21 cellular contexts compared by ENCODE assay signal in the genomic region with DNA sequence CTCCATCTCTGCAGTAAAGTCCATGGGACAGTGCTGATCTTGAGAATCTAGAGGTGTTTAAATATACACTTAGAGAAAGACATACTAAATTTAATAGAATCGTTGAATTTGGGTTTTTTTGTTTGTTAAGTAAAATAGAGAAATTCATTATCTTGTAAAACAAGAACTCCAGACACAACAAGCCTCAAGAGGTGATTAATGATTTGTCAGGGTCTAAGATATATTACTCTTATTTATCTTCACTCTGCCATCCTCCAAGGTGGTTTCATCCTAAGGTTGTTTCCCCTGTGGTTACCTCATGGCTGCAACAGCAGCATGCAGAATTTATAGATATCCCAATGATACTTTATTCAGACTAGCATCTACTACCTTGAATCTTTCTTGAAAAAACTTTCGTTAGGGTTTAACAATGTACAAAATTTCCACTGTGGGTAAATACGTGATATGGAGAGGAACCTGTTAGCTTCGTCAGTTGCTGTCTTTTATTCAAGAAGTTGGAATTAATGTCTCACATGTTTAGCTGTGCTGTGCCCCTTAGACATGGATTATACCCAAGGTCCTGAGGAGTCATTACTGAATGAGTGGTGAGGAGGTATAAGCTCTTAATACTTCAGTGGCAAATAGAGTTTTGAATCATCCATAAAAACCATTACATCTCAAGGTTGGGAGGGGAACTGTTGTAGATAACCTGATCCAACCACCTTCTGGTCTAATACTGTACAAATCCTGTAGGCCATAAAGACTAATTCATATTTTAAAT.
"Had no signal": no experiment of that assay in that cellular context is flagged by ENCODE, and none has a peak within 500 bp of the region (broad histone marks: within the 10 kb centered on the region; RNA-seq: fewer than 3 reads in every experiment).

No MANE protein-coding gene starts in this region.

- H3K4me3 ChIP-seq: heart right ventricle, right lobe of liver, upper lobe of left lung had no signal

- H3K36me3 ChIP-seq: right lobe of liver had no signal

- H3K27ac ChIP-seq: epithelial cell of prostate, heart right ventricle, right lobe of liver, upper lobe of left lung had no signal

- H3K27me3 ChIP-seq: heart right ventricle, right lobe of liver, upper lobe of left lung had no signal

- H3K4me1 ChIP-seq: right lobe of liver, upper lobe of left lung had no signal

- DNase-seq: activated CD4-positive, alpha-beta T cell treated with anti-CD3 and anti-CD28 coated beads, Interleukin-2, amount 50 U/mL, for 4 hours; activated CD8-positive, alpha-beta memory T cell treated with anti-CD3 and anti-CD28 coated beads for 24 hours; activated CD8-positive, alpha-beta memory T cell treated with anti-CD3 and anti-CD28 coated beads, Interleukin-2, amount 50 U/mL, for 4 hours; activated naive CD4-positive, alpha-beta T cell treated with Interleukin-2 at 50 U/mL for 16 hours; activated naive CD8-positive, alpha-beta T cell treated with anti-CD3 and anti-CD28 coated beads, Interleukin-2, amount 10 ng/mL, durations not matched to agents 7 days and 5 days; activated T-cell treated with anti-CD3 and anti-CD28 coated beads, Interleukin-2, amount 50 U/mL, for 48 hours; amygdala; heart right ventricle; islet precursor cell; left cardiac atrium; nephron progenitor cell; nucleus accumbens; posterior cingulate gyrus; right lobe of liver; small intestine; stimulated activated CD8-positive, alpha-beta memory T cell treated with anti-CD3 and anti-CD28 coated beads, Interleukin-4, amount 100 ng/mL, for 48 hours; stimulated activated naive B cell treated with anti-CD40 and anti-IgM and Interleukin-4, amounts not matched to agents 10 μg/mL and 1 μg/mL and 100 μg/mL, for 72 hours; T-helper 1 cell; upper lobe of left lung had no signal

- H3K9me3 ChIP-seq: heart right ventricle, right lobe of liver, upper lobe of left lung had no signal

- ATAC-seq: heart right ventricle; left cardiac atrium; right lobe of liver; stimulated activated naive B cell treated with anti-CD40 and anti-IgM and Interleukin-4, amounts not matched to agents 10 μg/mL and 1 μg/mL and 100 μg/mL, for 72 hours had no signal

- FAIRE-seq: TTC549 had no signal
